ENCODE assay signal across 15 cellular contexts in the genomic region with DNA sequence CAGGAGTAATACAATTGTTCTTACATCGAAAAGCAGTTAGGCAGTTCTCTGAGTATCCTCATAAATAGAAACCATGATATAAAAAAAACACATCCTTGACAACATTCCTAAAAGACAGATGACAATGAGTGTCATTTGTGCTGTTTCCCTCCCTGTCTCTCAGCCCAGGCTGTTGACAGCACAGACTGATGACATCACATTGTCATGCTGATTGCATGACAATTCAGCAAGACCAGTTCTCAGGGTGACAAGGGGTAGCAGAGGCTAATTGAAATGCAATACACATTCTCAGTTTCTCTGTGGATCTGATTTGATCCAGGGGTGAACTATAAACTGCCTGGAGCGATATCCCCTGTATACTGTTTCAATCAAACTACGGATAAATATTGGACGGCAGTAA. TPM values are rescaled to one million over a fixed set of nuclear protein-coding genes. Genes with fewer than 3 reads are reported as not detected.
A peak's percentile ranks its signal among the peaks of the same experiment; 100 is the strongest.
DNase-seq lines count a peak whose midpoint lies in the region; ATAC-seq lines count a peak whose summit lies in the region.
"Had no signal": no experiment of that assay in that cellular context is flagged by ENCODE, and none has a peak within 500 bp of the region (broad histone marks: within the 10 kb centered on the region; RNA-seq: fewer than 3 reads in every experiment).

No MANE protein-coding gene starts in this region.

- H3K27me3 ChIP-seq in HUES64 (ENCODE audit: insufficient read depth, low read length) (no peaks in the 10 kb centered on the region), neuron (ENCODE audit: insufficient read depth, low read length) (no peaks in the 10 kb centered on the region)
- H3K27me3 ChIP-seq: hepatocyte, pancreas, SJCRH30 had no signal

- peaks cover 16% of the 10 kb centered on the region for H3K4me1 ChIP-seq in HUES64 (ENCODE audit: insufficient read depth, low read length)
- peaks cover 20% of the 10 kb centered on the region for H3K4me1 ChIP-seq in neuron (ENCODE audit: insufficient read depth, low read length)
- H3K4me1 ChIP-seq: pancreas, SJCRH30 had no signal

- no peak overlapping the region for H3K4me3 Mint-ChIP-seq in activated T-cell treated with anti-CD3 and anti-CD28 coated beads, Interleukin-2, amount 50 U/mL, for 24 hours
- H3K4me3 Mint-ChIP-seq: activated CD4-positive, alpha-beta T cell treated with anti-CD3 and anti-CD28 coated beads, Interleukin-2, amount 10 ng/mL, durations not matched to agents 7 days and 5 days had no signal

- no peak overlapping the region for H3K4me3 ChIP-seq in HUES64 (ENCODE audit: low read length)
- peak overlapping the region; percentile 14 for H3K4me3 ChIP-seq in neuron (ENCODE audit: low read length)
- H3K4me3 ChIP-seq: hepatocyte, pancreas, SJCRH30 had no signal

- peaks cover 3% of the 10 kb centered on the region for H3K4me1 Mint-ChIP-seq in activated T-cell treated with anti-CD3 and anti-CD28 coated beads, Interleukin-2, amount 50 U/mL, for 24 hours (ENCODE audit: low read depth)
- H3K4me1 Mint-ChIP-seq: activated CD4-positive, alpha-beta T cell treated with anti-CD3 and anti-CD28 coated beads, Interleukin-2, amount 10 ng/mL, durations not matched to agents 7 days and 5 days had no signal

- DNase-seq in iPS DF 4.7 (ENCODE audit: extremely low read depth, low spot score) (peak; percentile 22), NCI-H2196 treated with DMSO at 0.1 percent for 48 hours (lab: John Stamatoyannopoulos, UW; ENCODE audit: unreplicated experiment) (no peak), NCI-H1417 treated with DMSO at 0.1 percent for 48 hours (lab: John Stamatoyannopoulos, UW) (no peak)
- DNase-seq in activated T-cell treated with anti-CD3 and anti-CD28 coated beads, Interleukin-2, amount 50 U/mL, for 24 hours = no peak
- DNase-seq: activated CD4-positive, alpha-beta T cell treated with anti-CD3 and anti-CD28 coated beads, Interleukin-2, amount 10 ng/mL, durations not matched to agents 7 days and 5 days; activated T-cell treated with anti-CD3 and anti-CD28 coated beads, Interleukin-2, amount 50 U/mL, for 1 hour; mammary epithelial cell; NCI-H2171; pancreas; SJCRH30 had no signal

- no peaks in the 10 kb centered on the region for H3K36me3 ChIP-seq in HUES64 (ENCODE audit: insufficient read depth, low read length)
- no peaks in the 10 kb centered on the region for H3K36me3 ChIP-seq in neuron (ENCODE audit: insufficient read depth, low read length)
- H3K36me3 ChIP-seq: pancreas, SJCRH30 had no signal

- ATAC-seq in HG02571 (IDR thresholded peaks at IDR 0.05; ENCODE audit: unreplicated experiment) = no peak
- ATAC-seq: pancreas had no signal

- H3K9me3 Mint-ChIP-seq in activated T-cell treated with anti-CD3 and anti-CD28 coated beads, Interleukin-2, amount 50 U/mL, for 24 hours = no peaks in the 10 kb centered on the region

- WGBS in HUES64 = 54% methylated on average over 4 of the region's 4 CpGs

- H3K9me3 ChIP-seq in HUES64 (ENCODE audit: insufficient read depth, low read depth, low read length) (peaks cover 7% of the 10 kb centered on the region), neuron (ENCODE audit: low read length) (peaks cover 2% of the 10 kb centered on the region)
- H3K9me3 ChIP-seq: pancreas, SJCRH30 had no signal

- H3K27me3 Mint-ChIP-seq in activated T-cell treated with anti-CD3 and anti-CD28 coated beads, Interleukin-2, amount 50 U/mL, for 24 hours = no peaks in the 10 kb centered on the region
- H3K27me3 Mint-ChIP-seq: activated CD4-positive, alpha-beta T cell treated with anti-CD3 and anti-CD28 coated beads, Interleukin-2, amount 10 ng/mL, durations not matched to agents 7 days and 5 days had no signal

- no peak overlapping the region for H2AFZ ChIP-seq in neuron (ENCODE audit: low read depth, low read length)
- H2AFZ ChIP-seq: hepatocyte had no signal

- peak overlapping the region; percentile 76 for H3K27ac ChIP-seq in HUES64 (ENCODE audit: low read depth, low read length)
- peak overlapping the region; percentile 26 for H3K27ac ChIP-seq in cingulate gyrus (ENCODE audit: low read depth, low read length)
- H3K27ac ChIP-seq: hepatocyte, pancreas, SJCRH30 had no signal

- no peak overlapping the region for H3K27ac Mint-ChIP-seq in activated T-cell treated with anti-CD3 and anti-CD28 coated beads, Interleukin-2, amount 50 U/mL, for 24 hours
- H3K27ac Mint-ChIP-seq: activated CD4-positive, alpha-beta T cell treated with anti-CD3 and anti-CD28 coated beads, Interleukin-2, amount 10 ng/mL, durations not matched to agents 7 days and 5 days had no signal

- no peak overlapping the region; the same call in 1 of the 2 replicates for H3K9ac ChIP-seq in HUES64 (ENCODE audit: low read depth, low read length)

- peaks cover 41% of the 10 kb centered on the region for H3K36me3 Mint-ChIP-seq in activated T-cell treated with anti-CD3 and anti-CD28 coated beads, Interleukin-2, amount 50 U/mL, for 24 hours (ENCODE audit: low read depth)

RNA-seq across cellular contexts. Expression of a gene that starts 16.9 kb away (rescaled TPM):
- polyA plus RNA-seq in HUES64 (2013, experiment 1 of 2) = 111 TPM
- 120 TPM for polyA plus RNA-seq in HUES64 (2013, experiment 2 of 2)
